ENCODE assay signal across 10 cellular contexts in the genomic region with DNA sequence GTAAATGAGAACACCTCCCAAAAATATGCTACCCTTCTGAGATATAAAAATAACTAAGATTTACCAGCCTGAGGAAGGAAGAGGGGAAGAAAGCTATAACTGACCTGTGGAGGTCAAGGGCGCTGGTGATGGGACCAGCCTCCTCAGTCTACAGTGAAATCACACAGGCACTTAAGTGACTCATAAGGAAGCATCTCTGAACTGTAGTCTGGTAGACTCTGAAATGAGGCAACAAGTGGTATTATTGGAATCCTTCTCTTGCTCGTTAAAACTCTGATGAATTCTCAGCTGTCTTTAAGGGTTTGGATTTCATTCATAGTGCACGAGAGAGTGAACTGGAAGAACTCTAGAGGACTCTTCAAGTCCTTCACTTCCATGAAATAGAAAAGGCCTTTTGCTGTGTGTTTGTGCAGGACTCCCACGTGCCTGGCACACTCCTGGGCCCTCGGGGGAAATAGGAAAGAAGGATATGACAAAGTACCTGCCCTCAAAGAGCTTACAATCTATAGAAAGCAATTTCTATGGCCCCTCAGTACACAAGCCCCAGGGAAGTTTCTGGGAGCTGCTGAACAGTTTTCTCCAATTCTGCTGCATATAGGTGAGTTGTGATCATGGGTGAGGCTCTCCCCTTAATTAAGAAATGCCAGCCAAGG.
DNase-seq lines count a peak whose midpoint lies in the region; ATAC-seq and TF ChIP-seq lines count a peak whose summit lies in the region.
"Had no signal": no experiment of that assay in that cellular context is flagged by ENCODE, and none has a peak within 500 bp of the region (broad histone marks: within the 10 kb centered on the region; RNA-seq: fewer than 3 reads in every experiment).

No MANE protein-coding gene starts in this region.

- no peak overlapping the region for H3K27ac ChIP-seq in H9 (ENCODE audit: insufficient read length, low read depth, low read length)
- H3K27ac ChIP-seq in foreskin keratinocyte = peak overlapping the region; percentile 47
- no peak overlapping the region for H3K27ac ChIP-seq in transverse colon

- no peak overlapping the region for H3K4ac ChIP-seq in H9 (ENCODE audit: low read depth, low read length)

- H3K4me3 ChIP-seq in transverse colon = no peak overlapping the region

- WGBS in H9 (ENCODE audit: extremely low coverage, insufficient read length, low lambda C conversion rate) = no CpG with 5 or more reads among the region's 5 CpGs
- WGBS in transverse colon (ENCODE audit: low coverage in 1 of 2), 2 donors = 44 to 65% methylated on average over 1 to 5 of the region's 5 CpGs

- H2AFZ ChIP-seq in H9 (ENCODE audit: low read length) = no peak overlapping the region

- no peak overlapping the region for H3K56ac ChIP-seq in H9 (ENCODE audit: insufficient read length, low read depth, low read length)

- H3K4me2 ChIP-seq in H9 (ENCODE audit: insufficient read depth, insufficient read length, low read length) = no peak overlapping the region

- no peak overlapping the region for H3K4me3 Mint-ChIP-seq in H9
- H3K4me3 Mint-ChIP-seq: endodermal cell had no signal

- TF ChIP-seq CTCF in H9 (conservative IDR thresholded peaks at IDR 0.05) (no peak), foreskin keratinocyte (conservative IDR thresholded peaks at IDR 0.05) (no peak), transverse colon (IDR thresholded peaks at IDR 0.05) (no peak)

- DNase-seq in H9 (no peak), SIG-M5 treated with dmso at 0.1 percent for 504 hours (lab: John Stamatoyannopoulos, UW; ENCODE audit: unreplicated experiment) (peak; percentile 96), foreskin keratinocyte (peak; percentile 67 to 87), stromal cell of bone marrow (ENCODE audit: low read depth) (peak; percentile 76), transverse colon (no peak)
- DNase-seq: activated effector memory CD4-positive, alpha-beta T cell treated with Interleukin-2 at 50 U/mL for 16 hours; endodermal cell; T1000 had no signal

- no peak for TF ChIP-seq POLR2A in transverse colon (IDR thresholded peaks at IDR 0.05)

- no peaks in the 10 kb centered on the region for H3K9me3 ChIP-seq in H9 (ENCODE audit: control insufficient read depth, low read depth, low read length)
- H3K9me3 ChIP-seq in transverse colon = no peaks in the 10 kb centered on the region

- H3K4me1 Mint-ChIP-seq in H9 = peaks cover 8% of the 10 kb centered on the region in 2 experiments

- ATAC-seq in foreskin keratinocyte (peak; percentile 90), GM21360 (IDR thresholded peaks at IDR 0.05; ENCODE audit: unreplicated experiment) (no peak), GM21529 (IDR thresholded peaks at IDR 0.05; ENCODE audit: unreplicated experiment) (no peak)

- no peak overlapping the region for H3T11ph ChIP-seq in H9 (ENCODE audit: low read length)

- no peak overlapping the region for H3K14ac ChIP-seq in H9 (ENCODE audit: insufficient read depth, low read length)

- H3K36me3 ChIP-seq in transverse colon = no peaks in the 10 kb centered on the region

- H3K79me2 ChIP-seq in H9 (ENCODE audit: insufficient read depth, low read length) = no peaks in the 10 kb centered on the region

- H3K18ac ChIP-seq in H9 (ENCODE audit: insufficient read length, low read depth, low read length) = no peak overlapping the region

- peak overlapping the region; percentile 66 for H2BK20ac ChIP-seq in H9 (ENCODE audit: low read depth, low read length, poor library complexity, severe bottlenecking)

- H2BK120ac ChIP-seq in H9 (ENCODE audit: low read depth, low read length, poor library complexity, severe bottlenecking) = no peak overlapping the region

- H4K20me1 ChIP-seq in H9 (ENCODE audit: control insufficient read depth, insufficient read depth, insufficient read length) = peaks cover 2% of the 10 kb centered on the region

- H4K8ac ChIP-seq in H9 (replicated peaks; ENCODE audit: insufficient read length, low read depth, low read length) = no peak overlapping the region

- no peak overlapping the region for H4K91ac ChIP-seq in H9 (ENCODE audit: insufficient read length, low read depth, low read length)

- peaks cover 1% of the 10 kb centered on the region; the same call in 1 of the 2 replicates for H3K27me3 Mint-ChIP-seq in H9 (ENCODE audit: low read depth)

- no peaks in the 10 kb centered on the region for H3K23me2 ChIP-seq in H9 (ENCODE audit: insufficient read length, low read depth, low read length, poor library complexity, severe bottlenecking)

- no peak for TF ChIP-seq EP300 in transverse colon (IDR thresholded peaks at IDR 0.05; ENCODE audit: low read depth)

- no peaks in the 10 kb centered on the region for H3K36me3 Mint-ChIP-seq in H9 (ENCODE audit: insufficient read depth in 1 of 3, low read depth in 3 of 3)

- H2BK15ac ChIP-seq in H9 (ENCODE audit: low read depth, low read length) = no peak overlapping the region

- no peaks in the 10 kb centered on the region for H3K79me1 ChIP-seq in H9 (ENCODE audit: insufficient read depth, low read depth, low read length, poor library complexity, severe bottlenecking)

- peaks cover 2% of the 10 kb centered on the region; the same call in 1 of the 2 replicates for H3K4me1 ChIP-seq in H9 (ENCODE audit: insufficient read depth, low read length)
- H3K4me1 ChIP-seq in foreskin keratinocyte = peaks cover 8% of the 10 kb centered on the region
- H3K4me1 ChIP-seq in transverse colon = peaks cover 0 to 12% (median 4%) of the 10 kb centered on the region in 4 donors

- H2BK5ac ChIP-seq in H9 (ENCODE audit: insufficient read length, low read length) = no peak overlapping the region

- no peak overlapping the region for H3K27ac Mint-ChIP-seq in H9
- H3K27ac Mint-ChIP-seq: endodermal cell had no signal

- H3K23ac ChIP-seq in H9 (ENCODE audit: insufficient read length, low read depth, low read length) = no peak overlapping the region

- H4K5ac ChIP-seq in H9 (ENCODE audit: insufficient read length, low read depth, low read length) = no peak overlapping the region

- no peak overlapping the region for H2AK5ac ChIP-seq in H9 (ENCODE audit: insufficient read length, low read length)

- H3K9me3 Mint-ChIP-seq in H9 = no peaks in the 10 kb centered on the region
- H3K9me3 Mint-ChIP-seq: endodermal cell had no signal

- H3K27me3 ChIP-seq in H9 (ENCODE audit: insufficient read depth, low read length) (no peaks in the 10 kb centered on the region), foreskin keratinocyte (no peaks in the 10 kb centered on the region), transverse colon (no peaks in the 10 kb centered on the region)

- no peak overlapping the region for H2BK12ac ChIP-seq in H9 (ENCODE audit: insufficient read length, low read depth, low read length)

- in situ Hi-C loops in transverse colon (cut with MboI; ENCODE audit: low pct_ligation_motif_present in 1 of 4, low pct_unique_long_range_greater_than_20kb in 1 of 4, low sequenced_read_pairs in 3 of 4) = no loop called here

- intact Hi-C loops in transverse colon (cut with DNase I; ENCODE audit: low total_unique reads) = no loop called here

- H3K9ac ChIP-seq in H9 (ENCODE audit: extremely low read depth, insufficient read length, low read length) = no peak overlapping the region

Comparison
In these comparisons a context has a peak if more than half of its experiments do, and no peak if none do; other contexts are left out.
1. DNase-seq: peak in SIG-M5 treated with dmso at 0.1 percent for 504 hours (single experiment), foreskin keratinocyte (2 of 2) and stromal cell of bone marrow (single experiment); none in H9 (single experiment) and transverse colon (single experiment).